In genomic region chr11:5476184-5476819, GRCh38 we compare ENCODE assay signal across 9 cellular contexts. TPM values are rescaled to one million over a fixed set of nuclear protein-coding genes. Genes with fewer than 3 reads are reported as not detected.
A peak's percentile ranks its signal among the peaks of the same experiment; 100 is the strongest.
DNase-seq lines count a peak whose midpoint lies in the region; ATAC-seq and TF ChIP-seq lines count a peak whose summit lies in the region.
"Had no signal": no experiment of that assay in that cellular context is flagged by ENCODE, and none has a peak within 500 bp of the region (broad histone marks: within the 10 kb centered on the region; RNA-seq: fewer than 3 reads in every experiment).

No MANE protein-coding gene starts in this region.

- CTCF ChIA-PET in PC-9 (lab: Charles Lee) = no interaction called here

- in situ Hi-C loops in astrocyte of the spinal cord (cut with HindIII; ENCODE audit: low sequenced_read_pairs) = no loop called here

- intact Hi-C loops in CD14-positive monocyte (cut with micrococcal nuclease) (loop anchor here (1.0 to 5.0 kb wide), 2 partner anchors 331 to 332 kb away; partner anchors contain the start of gene OR52N2 (in 2 of the 2)), PC-9 (cut with micrococcal nuclease; ENCODE audit: unreplicated experiment) (loop anchor here (2.0 kb wide), 1 partner anchor 236 kb away; no protein-coding TSS in a partner anchor)

- H3K36me3 ChIP-seq in PC-9 (ENCODE audit: low read depth) = no peaks in the 10 kb centered on the region

- H3K4me1 Mint-ChIP-seq in CD14-positive monocyte = no peaks in the 10 kb centered on the region

- H3K79me2 ChIP-seq in PC-9 (ENCODE audit: low read depth) = no peaks in the 10 kb centered on the region

- BruUV-seq in PC-9 (replicated peaks; lab: Mats Ljungman, UMichigan) = no TSS peak

- no peaks in the 10 kb centered on the region for H3K36me3 Mint-ChIP-seq in CD14-positive monocyte

- no peaks in the 10 kb centered on the region for H3F3A ChIP-seq in PC-9 (ENCODE audit: insufficient read depth, low read depth)

- no peaks in the 10 kb centered on the region for H3K9me3 ChIP-seq in PC-9 (ENCODE audit: insufficient read depth, low read depth)

- no peaks in the 10 kb centered on the region for H4K20me1 ChIP-seq in PC-9 (ENCODE audit: insufficient read depth)

- H3K4me2 ChIP-seq in PC-9 = no peak overlapping the region

- H3K27me3 ChIP-seq in PC-9 (ENCODE audit: insufficient read depth, low read depth) = no peaks in the 10 kb centered on the region

- H3K9me2 ChIP-seq in PC-9 (ENCODE audit: insufficient read depth) = no peaks in the 10 kb centered on the region

- peak; percentile 92 for ATAC-seq in GM18519 (IDR thresholded peaks at IDR 0.05; ENCODE audit: low FRiP score, unreplicated experiment)
- peak; percentile 77 for ATAC-seq in HG03135 (IDR thresholded peaks at IDR 0.05; ENCODE audit: unreplicated experiment)

- H3K27ac ChIP-seq in PC-9 = no peak overlapping the region

- DNase-seq in CD14-positive monocyte (ENCODE audit: low spot score) (no peak), PC-9 (peak in 1 of 2 experiments; percentile 4), astrocyte of the spinal cord (ENCODE audit: low read depth, low spot score) (peak; percentile 56), iris pigment epithelial cell (ENCODE audit: low read depth) (peak; percentile 49), NCI-H1092 (lab: John Stamatoyannopoulos, UW) (no peak)
- DNase-seq in stimulated activated CD4-positive, alpha-beta T cell treated with anti-CD3 and anti-CD28 coated beads, Interleukin-2, amount 100 ng/mL, for 4 hours (ENCODE audit: low read depth) = peak; percentile 16

- no peaks in the 10 kb centered on the region for H3K4me1 ChIP-seq in PC-9 (replicated peaks; ENCODE audit: insufficient read depth)

- H3K27ac Mint-ChIP-seq in CD14-positive monocyte = no peak overlapping the region

- peak; percentile 88 for TF ChIP-seq CTCF in CD14-positive monocyte (IDR thresholded peaks at IDR 0.05)
- TF ChIP-seq CTCF in PC-9 (conservative IDR thresholded peaks at IDR 0.05) = peak; percentile 77
- peak; percentile 83 for TF ChIP-seq CTCF in astrocyte of the spinal cord (IDR thresholded peaks at IDR 0.05; ENCODE audit: low read depth, low read length)

- no peaks in the 10 kb centered on the region for H3K9me3 Mint-ChIP-seq in CD14-positive monocyte

- POLR2A ChIA-PET in PC-9 (lab: Charles Lee; ENCODE audit: unreplicated experiment) = no interaction called here

- no peak overlapping the region for H2AFZ ChIP-seq in PC-9

- H3K27me3 Mint-ChIP-seq in CD14-positive monocyte (ENCODE audit: low read depth in 3 of 3) = peaks cover 0 to 2% (median 0%) of the 10 kb centered on the region in 3 donors

- no peak overlapping the region for H3K4me3 ChIP-seq in PC-9
- no peak overlapping the region for H3K4me3 ChIP-seq in astrocyte of the spinal cord (ENCODE audit: low read depth, low read length)

- H3K4me3 Mint-ChIP-seq in CD14-positive monocyte = no peak overlapping the region

RNA-seq across cellular contexts. Expression of gene OR52D1, which starts 12.2 kb away (rescaled TPM):
- polyA plus RNA-seq in CD14-positive monocyte = not detected
- total RNA-seq in PC-9 (2021) = not detected in 2 replicates
- total RNA-seq: T-helper 2 cell treated with Interferon-gamma antibody and Interleukin-4, amounts not matched to agents 100 ng/mL and 5 ng/mL, for 36 hours had no signal

RNA-seq across cellular contexts. Expression of gene OR51I2, which starts 27.2 kb away (rescaled TPM):
- polyA plus RNA-seq in CD14-positive monocyte = not detected
- not detected in 2 replicates for total RNA-seq in PC-9 (2021)
- total RNA-seq: T-helper 2 cell treated with Interferon-gamma antibody and Interleukin-4, amounts not matched to agents 100 ng/mL and 5 ng/mL, for 36 hours had no signal

RNA-seq across cellular contexts. Expression of gene UBQLN3, which starts 33.5 kb away (rescaled TPM):
- polyA plus RNA-seq in CD14-positive monocyte = not detected
- not detected in 2 replicates for total RNA-seq in PC-9 (2021)
- total RNA-seq: T-helper 2 cell treated with Interferon-gamma antibody and Interleukin-4, amounts not matched to agents 100 ng/mL and 5 ng/mL, for 36 hours had no signal

RNA-seq across cellular contexts. Expression of gene OR51I1, which starts 35.0 kb away (rescaled TPM):
- not detected for polyA plus RNA-seq in CD14-positive monocyte
- total RNA-seq in PC-9 (2021) = not detected in 2 replicates
- total RNA-seq: T-helper 2 cell treated with Interferon-gamma antibody and Interleukin-4, amounts not matched to agents 100 ng/mL and 5 ng/mL, for 36 hours had no signal

RNA-seq across cellular contexts. Expression of gene UBQLNL, which starts 40.2 kb away (rescaled TPM):
- not detected for polyA plus RNA-seq in CD14-positive monocyte
- 0.15 TPM in 1 of 2 replicates, not detected in the other for total RNA-seq in PC-9 (2021)

Comparison
In these comparisons a context has a peak if more than half of its experiments do, and no peak if none do; other contexts are left out.
1. DNase-seq: peak in astrocyte of the spinal cord (single experiment), iris pigment epithelial cell (single experiment) and stimulated activated CD4-positive, alpha-beta T cell treated with anti-CD3 and anti-CD28 coated beads, Interleukin-2, amount 100 ng/mL, for 4 hours (single experiment); none in CD14-positive monocyte (single experiment) and NCI-H1092 (single experiment).
2. Peak in every context shown above with its lines, with median percentiles within 50 percentile points of each other: CTCF ChIP-seq.